In the genomic region with DNA sequence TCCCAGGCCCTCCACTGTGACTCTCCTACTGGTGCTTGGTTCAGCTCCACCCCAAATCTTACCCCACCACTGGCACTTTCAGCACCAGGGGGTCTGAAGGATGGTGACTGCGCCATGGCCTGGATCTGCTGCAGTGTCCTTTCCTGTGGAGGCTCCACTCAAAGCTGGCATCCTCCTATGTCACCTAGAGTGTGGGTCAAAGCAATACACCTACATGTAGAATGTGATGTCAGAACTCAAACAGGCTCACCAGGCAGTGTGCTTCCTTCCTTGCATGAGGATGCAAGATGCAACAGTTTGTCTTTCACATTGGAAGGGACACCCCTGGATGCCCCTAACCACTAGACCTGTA, we compare ENCODE assay signal across 17 cellular contexts. TPM values are rescaled to one million over a fixed set of nuclear protein-coding genes. Genes with fewer than 3 reads are reported as not detected.
A peak's percentile ranks its signal among the peaks of the same experiment; 100 is the strongest.
DNase-seq lines count a peak whose midpoint lies in the region; ATAC-seq and TF ChIP-seq lines count a peak whose summit lies in the region.
"Had no signal": no experiment of that assay in that cellular context is flagged by ENCODE, and none has a peak within 500 bp of the region (broad histone marks: within the 10 kb centered on the region; RNA-seq: fewer than 3 reads in every experiment).

No MANE protein-coding gene starts in this region.

- DNase-seq in GM06990 (ENCODE audit: extremely low read depth, insufficient read length) = no peak
- no peak for DNase-seq in activated T-cell treated with anti-CD3 and anti-CD28 coated beads, Interleukin-2, amount 50 U/mL, for 72 hours
- no peak for DNase-seq in DMS 273 (lab: John Stamatoyannopoulos, UW; ENCODE audit: unreplicated experiment)
- no peak for DNase-seq in GOT3 (lab: John Stamatoyannopoulos, UW)
- DNase-seq in DMS53 (lab: John Stamatoyannopoulos, UW) = no peak
- DNase-seq: endodermal cell; HCEC 1CT; NCI-H2029; retina; SHP77; stimulated activated CD4-positive, alpha-beta T cell treated with anti-CD3 and anti-CD28 coated beads, Interleukin-4, amount 100 ng/mL, for 24 hours; stimulated activated naive CD4-positive, alpha-beta T cell treated with Interleukin-2 at 50 U/mL for 16 hours had no signal

- peak in 1 of 2 donors; percentile 7 for ATAC-seq in activated T-cell treated with anti-CD3 and anti-CD28 coated beads, Interleukin-2, amount 50 U/mL, for 72 hours (replicated peaks in 1 of 2)
- no peak for ATAC-seq in HG03045 (IDR thresholded peaks at IDR 0.05; ENCODE audit: unreplicated experiment)

- H3K27ac Mint-ChIP-seq in activated T-cell treated with anti-CD3 and anti-CD28 coated beads, Interleukin-2, amount 50 U/mL, for 72 hours = peak overlapping the region; percentile 88
- H3K27ac Mint-ChIP-seq: brain, endodermal cell had no signal

- no peaks in the 10 kb centered on the region for H3K9me3 ChIP-seq in BLaER1
- no peaks in the 10 kb centered on the region for H3K9me3 ChIP-seq in mononuclear cell (ENCODE audit: low read depth, low read length)

- H3K9me3 Mint-ChIP-seq in activated T-cell treated with anti-CD3 and anti-CD28 coated beads, Interleukin-2, amount 50 U/mL, for 72 hours = no peaks in the 10 kb centered on the region
- H3K9me3 Mint-ChIP-seq: endodermal cell had no signal

- no peak overlapping the region for H3K9ac ChIP-seq in BLaER1

- H4K20me1 ChIP-seq in BLaER1 = peaks cover 66% of the 10 kb centered on the region

- H3K4me3 Mint-ChIP-seq in activated T-cell treated with anti-CD3 and anti-CD28 coated beads, Interleukin-2, amount 50 U/mL, for 72 hours = peak overlapping the region; percentile 99
- H3K4me3 Mint-ChIP-seq: endodermal cell had no signal

- peaks cover 48% of the 10 kb centered on the region for H3K4me1 ChIP-seq in BLaER1
- H3K4me1 ChIP-seq in mononuclear cell (ENCODE audit: insufficient read depth, low read length) = peaks cover 70% of the 10 kb centered on the region

- no peak for TF ChIP-seq CTCF in GM06990 (IDR thresholded peaks at IDR 0.05; ENCODE audit: insufficient read depth, low read length, poor library complexity, severe bottlenecking)

- H3K27ac ChIP-seq in BLaER1 = no peak overlapping the region
- H3K27ac ChIP-seq: HL-60 had no signal

- H3K4me3 ChIP-seq in BLaER1 (peak overlapping the region; percentile 72; the same call in 1 of the 2 replicates), GM06990 (replicated peaks; ENCODE audit: low read depth, low read length) (peak overlapping the region; percentile 97), mononuclear cell (ENCODE audit: low read length) (peak overlapping the region; percentile 82)

- H3K4me1 Mint-ChIP-seq in activated T-cell treated with anti-CD3 and anti-CD28 coated beads, Interleukin-2, amount 50 U/mL, for 72 hours (ENCODE audit: low read depth) = peaks cover 72% of the 10 kb centered on the region

- peaks cover 11 to 27% of the 10 kb centered on the region in 2 donors for H3K36me3 Mint-ChIP-seq in activated T-cell treated with anti-CD3 and anti-CD28 coated beads, Interleukin-2, amount 50 U/mL, for 72 hours (ENCODE audit: insufficient read depth in 2 of 2)
- H3K36me3 Mint-ChIP-seq: brain had no signal

- H3K36me3 ChIP-seq in BLaER1 (peaks cover 36% of the 10 kb centered on the region), GM06990 (ENCODE audit: control insufficient read depth, insufficient read depth, low read length) (peaks cover 12% of the 10 kb centered on the region)

- no peaks in the 10 kb centered on the region for H3K27me3 ChIP-seq in BLaER1
- no peaks in the 10 kb centered on the region for H3K27me3 ChIP-seq in GM06990 (replicated peaks; ENCODE audit: control insufficient read depth, insufficient read depth, low read length)
- H3K27me3 ChIP-seq in mononuclear cell (ENCODE audit: insufficient read depth, low read length) = no peaks in the 10 kb centered on the region

- H3K27me3 Mint-ChIP-seq in activated T-cell treated with anti-CD3 and anti-CD28 coated beads, Interleukin-2, amount 50 U/mL, for 72 hours (ENCODE audit: low read depth) = no peaks in the 10 kb centered on the region

- peak overlapping the region; percentile 90 for H3K4me2 ChIP-seq in BLaER1

RNA-seq across cellular contexts. Expression of a gene that starts 32.8 kb away (rescaled TPM):
- total RNA-seq in activated T-cell treated with anti-CD3 and anti-CD28 coated beads, Interleukin-2, amount 50 U/mL, for 72 hours = 10 to 100 TPM; 18.7 to 22.3 TPM
- total RNA-seq in mononuclear cell = 29.2 TPM
